Comparison of ENCODE assay signal across 15 cellular contexts in the genomic region with DNA sequence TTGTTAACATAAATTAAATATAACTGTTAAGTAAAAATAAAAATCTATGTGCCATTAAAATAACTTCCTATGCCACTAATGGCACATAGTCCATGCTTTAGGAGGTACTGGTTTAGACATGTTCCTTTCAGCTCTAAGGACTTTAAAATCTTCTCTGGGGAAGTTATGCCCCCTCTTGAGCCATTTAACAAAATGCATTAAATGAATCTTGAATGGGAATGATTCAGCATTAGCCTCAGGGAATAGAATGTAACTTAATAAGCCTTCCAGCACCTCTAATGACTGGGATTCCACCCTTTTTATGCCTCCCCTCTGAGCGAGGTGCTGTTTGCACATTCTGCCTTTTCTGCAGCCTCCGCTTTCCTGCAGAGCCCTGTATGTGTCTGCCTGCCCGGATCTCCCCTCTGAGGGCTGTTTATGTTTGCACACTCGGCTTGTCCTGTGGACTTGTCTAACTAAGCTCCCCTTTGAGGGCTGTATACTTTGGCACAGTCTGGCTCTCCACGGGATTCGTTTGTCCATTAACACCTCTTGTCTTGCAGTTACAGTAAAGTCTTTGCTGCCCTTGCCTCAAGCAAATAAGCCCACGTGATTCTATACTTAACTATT.
DNase-seq lines count a peak whose midpoint lies in the region; ATAC-seq and TF ChIP-seq lines count a peak whose summit lies in the region.
"Had no signal": no experiment of that assay in that cellular context is flagged by ENCODE, and none has a peak within 500 bp of the region (broad histone marks: within the 10 kb centered on the region; RNA-seq: fewer than 3 reads in every experiment).

No MANE protein-coding gene starts in this region.

- WGBS in esophagus squamous epithelium, 2 donors, result 23 to 29% methylated on average over 7 of the region's 7 CpGs

- H3K4me3 ChIP-seq in fibroblast of villous mesenchyme (ENCODE audit: low read depth, low read length) (no peak overlapping the region), esophagus squamous epithelium (no peak overlapping the region)
- H3K4me3 ChIP-seq: ascending aorta, GM23248 had no signal

- in situ Hi-C loops in GM13976 (cut with MboI; ENCODE audit: low sequenced_read_pairs, unreplicated experiment), result no loop called here

- H3K9me3 ChIP-seq in esophagus squamous epithelium, result no peaks in the 10 kb centered on the region
- H3K9me3 ChIP-seq: ascending aorta, neutrophil, SK-N-SH had no signal

- H3K36me3 ChIP-seq in esophagus squamous epithelium, result no peaks in the 10 kb centered on the region
- H3K36me3 ChIP-seq: ascending aorta, neutrophil had no signal

- no peak for TF ChIP-seq CTCF in fibroblast of villous mesenchyme (IDR thresholded peaks at IDR 0.05; ENCODE audit: insufficient read depth, low read depth, low read length)
- no peak for TF ChIP-seq CTCF in GM13976 (IDR thresholded peaks at IDR 0.05; ENCODE audit: borderline replicate concordance, control extremely low read depth, extremely low read depth, insufficient read depth, missing control alignments)
- no peak for TF ChIP-seq CTCF in esophagus squamous epithelium (IDR thresholded peaks at IDR 0.05)

- DNase-seq in COLO668 (lab: John Stamatoyannopoulos, UW; ENCODE audit: unreplicated experiment) (peak; percentile 51), NCI-H128 (lab: John Stamatoyannopoulos, UW; ENCODE audit: unreplicated experiment) (peak; percentile 59), NCI-H748 (lab: John Stamatoyannopoulos, UW; ENCODE audit: unreplicated experiment) (peak; percentile 88), fibroblast of villous mesenchyme (ENCODE audit: low read depth) (peak; percentile 32), GM13976 (ENCODE audit: low spot score) (no peak), T-helper 1 cell (no peak), esophagus squamous epithelium (lab: John Stamatoyannopoulos, UW) (no peak)
- DNase-seq: GM23248; KBM-7; NCI-H187; SK-N-SH; stimulated activated naive B cell treated with anti-CD40 and anti-IgM and Interleukin-4, amounts not matched to agents 10 μg/mL and 1 μg/mL and 100 μg/mL, for 72 hours had no signal

- H3K27ac ChIP-seq in esophagus squamous epithelium, result no peak overlapping the region
- H3K27ac ChIP-seq: ascending aorta, GM23248, neutrophil had no signal

- no peaks in the 10 kb centered on the region for H3K27me3 ChIP-seq in esophagus squamous epithelium
- H3K27me3 ChIP-seq: ascending aorta, neutrophil had no signal

- no peak for ATAC-seq in HG03565 (IDR thresholded peaks at IDR 0.05; ENCODE audit: unreplicated experiment)
- ATAC-seq: stimulated activated naive B cell treated with anti-CD40 and anti-IgM and Interleukin-4, amounts not matched to agents 10 μg/mL and 1 μg/mL and 100 μg/mL, for 72 hours had no signal

- H3K4me1 ChIP-seq in esophagus squamous epithelium, result no peaks in the 10 kb centered on the region
- H3K4me1 ChIP-seq: ascending aorta had no signal

- TF ChIP-seq POLR2A in esophagus squamous epithelium (IDR thresholded peaks at IDR 0.05), result no peak

- intact Hi-C loops in esophagus squamous epithelium (cut with DNase I), result no loop called here

Comparison
In these comparisons a context has a peak if more than half of its experiments do, and no peak if none do; other contexts are left out.
1. DNase-seq: peak in COLO668 (single experiment), NCI-H128 (single experiment), NCI-H748 (single experiment) and fibroblast of villous mesenchyme (single experiment); none in GM13976 (single experiment), T-helper 1 cell (0 of 5) and esophagus squamous epithelium (single experiment).